1 cellular context compared by ENCODE assay signal in genomic region chr4:186037692-186038658, GRCh38.
TF ChIP-seq lines count a peak whose summit lies in the region.

No MANE protein-coding gene starts in this region.

TF ChIP-seq in K562, 482 proteins besides CTCF, POLR2A, EP300 and RAD21 (continued from another document):
- no peak for TF ChIP-seq EGR1 (conservative IDR thresholded peaks at IDR 0.05)
- no peak for TF ChIP-seq HMG20B (CRISPR knock-in tag; IDR thresholded peaks at IDR 0.05)
- TF ChIP-seq ZNF174 (CRISPR knock-in tag; IDR thresholded peaks at IDR 0.05), result no peak
- no peak for TF ChIP-seq TFAM (CRISPR knock-in tag; conservative IDR thresholded peaks at IDR 0.05)
- no peak for TF ChIP-seq MTA3 (IDR thresholded peaks at IDR 0.05; ENCODE audit: borderline replicate concordance)
- TF ChIP-seq KLF6 (CRISPR knock-in tag; IDR thresholded peaks at IDR 0.05; ENCODE audit: borderline replicate concordance), result no peak
- no peak for TF ChIP-seq CTBP1 (IDR thresholded peaks at IDR 0.05; ENCODE audit: borderline replicate concordance)
- TF ChIP-seq LARP7 (IDR thresholded peaks at IDR 0.05), result no peak
- no peak for TF ChIP-seq PTRF (tag; IDR thresholded peaks at IDR 0.05)
- peak; percentile 45; the same call in 1 of the 2 replicates for TF ChIP-seq LCOR (CRISPR knock-in tag; IDR thresholded peaks at IDR 0.05)
- TF ChIP-seq RFX5 (IDR thresholded peaks at IDR 0.05; ENCODE audit: low read depth, low read length), result peak; percentile 69; the same call in 1 of the 2 replicates
- peak; percentile 45; the same call in 1 of the 2 replicates for TF ChIP-seq STAG1 (CRISPR knock-in tag; IDR thresholded peaks at IDR 0.05; ENCODE audit: borderline replicate concordance)
- TF ChIP-seq NCOA4 (IDR thresholded peaks at IDR 0.05; ENCODE audit: partially characterized antibody), result no peak
- no peak for TF ChIP-seq JUN (IDR thresholded peaks at IDR 0.05; ENCODE audit: borderline replicate concordance, low read depth, low read length)
- TF ChIP-seq JUN (CRISPR knock-in tag; IDR thresholded peaks at IDR 0.05; ENCODE audit: borderline replicate concordance), result 0 out of 2 replicates have a peak, but pooled peaks have one; percentile 34
- peak; percentile 65 for TF ChIP-seq SMC3 (conservative IDR thresholded peaks at IDR 0.05; ENCODE audit: insufficient read depth, low read depth, low read length)
- no peak for TF ChIP-seq E4F1 (CRISPR knock-in tag; IDR thresholded peaks at IDR 0.05; ENCODE audit: borderline replicate concordance)
- no peak for TF ChIP-seq HDAC2 (IDR thresholded peaks at IDR 0.05)
- no peak for TF ChIP-seq HOXB6 (CRISPR knock-in tag; IDR thresholded peaks at IDR 0.05; ENCODE audit: borderline replicate concordance)
- TF ChIP-seq SMAD2 (IDR thresholded peaks at IDR 0.05; ENCODE audit: low read depth, low read length), result no peak
- no peak for TF ChIP-seq ZFP1 (CRISPR knock-in tag; IDR thresholded peaks at IDR 0.05)
- TF ChIP-seq ZNF124 (CRISPR knock-in tag; IDR thresholded peaks at IDR 0.05), result no peak
TF ChIP-seq in K562: peak in this region for 7.
